In the genomic region with DNA sequence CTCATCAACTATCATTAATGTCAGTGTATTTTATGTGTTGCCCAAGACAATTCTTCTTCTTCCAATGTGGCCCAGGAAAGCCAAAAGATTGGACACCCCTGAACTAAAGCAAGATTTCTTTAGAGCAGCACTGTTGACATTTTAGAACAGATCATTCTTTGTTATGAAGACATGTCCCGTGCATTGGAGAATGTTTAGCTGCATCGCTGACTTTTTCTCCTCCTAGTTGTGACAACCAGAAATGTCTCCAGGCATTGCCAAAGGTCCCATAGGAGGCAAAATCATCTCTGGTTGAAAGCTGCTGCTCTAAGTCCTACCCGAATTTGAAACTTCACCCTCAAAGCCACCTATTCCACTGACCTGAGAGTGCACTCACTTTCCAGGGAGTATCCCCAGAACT, we compare ENCODE assay signal across 26 cellular contexts.
"Had no signal": no experiment of that assay in that cellular context is flagged by ENCODE, and none has a peak within 500 bp of the region (broad histone marks: within the 10 kb centered on the region; RNA-seq: fewer than 3 reads in every experiment).

No MANE protein-coding gene starts in this region.

- DNase-seq: stimulated activated CD4-positive, alpha-beta T cell treated with anti-CD3 and anti-CD28 coated beads, Interleukin-2, amount 100 ng/mL, for 48 hours; stimulated activated CD4-positive, alpha-beta T cell treated with anti-CD3 and anti-CD28 coated beads, Interleukin-4, amount 100 ng/mL, for 1 hour; stimulated activated CD4-positive, alpha-beta T cell treated with anti-CD3 and anti-CD28 coated beads, Interleukin-4, amount 100 ng/mL, for 24 hours; stimulated activated CD4-positive, alpha-beta T cell treated with anti-CD3 and anti-CD28 coated beads, Interleukin-4, amount 100 ng/mL, for 4 hours; stimulated activated CD8-positive, alpha-beta memory T cell treated with anti-CD3 and anti-CD28 coated beads, Interleukin-4, amount 100 ng/mL, for 48 hours; stimulated activated naive B cell treated with anti-CD40 and anti-IgM and Interleukin-4, amounts not matched to agents 10 μg/mL and 1 μg/mL and 100 μg/mL, for 72 hours; stimulated activated naive CD4-positive, alpha-beta T cell; stimulated activated naive CD4-positive, alpha-beta T cell treated with Interleukin-2 at 50 U/mL for 16 hours; stimulated activated naive CD8-positive, alpha-beta T cell treated with anti-CD3 and anti-CD28 coated beads, Interleukin-15, amount 100 ng/mL, for 72 hours; stimulated activated naive CD8-positive, alpha-beta T cell treated with anti-CD3 and anti-CD28 coated beads, Interleukin-15, Interleukin-2, amounts not matched to agents 100 U/mL and 50 U/mL, for 24 hours; stomach; substantia nigra; testis; thyroid gland; tibial artery; transverse colon; trophoblast cell; upper lobe of left lung; upper lobe of right lung; uterus had no signal

- H3K9me3 ChIP-seq: suprapubic skin, testis, thoracic aorta, thyroid gland, transverse colon, upper lobe of right lung, uterus, vagina had no signal

- H3K27me3 ChIP-seq: stomach, suprapubic skin, testis, thyroid gland, tibial artery, tibial nerve, transverse colon, upper lobe of left lung, upper lobe of right lung, uterus, vagina had no signal

- H3K4me3 ChIP-seq: stomach, suprapubic skin, testis, thoracic aorta, thyroid gland, tibial artery, tibial nerve, transverse colon, upper lobe of left lung, upper lobe of right lung, uterus, vagina had no signal

- H3K4me1 ChIP-seq: stomach, testis, thyroid gland, tibial nerve, transverse colon, upper lobe of left lung, upper lobe of right lung, uterus, vagina had no signal

- ATAC-seq: stimulated activated effector memory CD8-positive, alpha-beta T cell treated with anti-CD3 and anti-CD28 coated beads, Interleukin-12 subunit alpha, Interleukin-12 subunit beta, amount 100 ng/mL, for 72 hours; stimulated activated memory B cell treated with anti-CD40 and anti-IgM and Interleukin-4, amounts not matched to agents 10 μg/mL and 1 μg/mL and 100 μg/mL, for 72 hours; stimulated activated naive B cell treated with anti-CD40 and anti-IgM and Interleukin-4, amounts not matched to agents 10 μg/mL and 1 μg/mL and 100 μg/mL, for 72 hours; stimulated activated naive CD8-positive, alpha-beta T cell treated with anti-CD3 and anti-CD28 coated beads, Interleukin-15, amount 100 ng/mL, for 72 hours; stimulated activated naive CD8-positive, alpha-beta T cell treated with anti-CD3 and anti-CD28 coated beads, Interleukin-15, Interleukin-2, amounts not matched to agents 100 U/mL and 50 U/mL, for 24 hours; upper lobe of right lung had no signal

- H3K27ac ChIP-seq: stomach, suprapubic skin, testis, thoracic aorta, thyroid gland, tibial artery, tibial nerve, transverse colon, upper lobe of left lung, upper lobe of right lung, uterus, vagina had no signal

- H3K36me3 ChIP-seq: stomach, suprapubic skin, thoracic aorta, thyroid gland, tibial artery, tibial nerve, transverse colon, upper lobe of left lung, upper lobe of right lung, uterus, vagina had no signal
